In genomic region chr11:34938621-34939020, GRCh38 we compare ENCODE assay signal across 19 cellular contexts. TPM values are rescaled to one million over a fixed set of nuclear protein-coding genes. Genes with fewer than 3 reads are reported as not detected.
DNase-seq lines count a peak whose midpoint lies in the region; ATAC-seq and TF ChIP-seq lines count a peak whose summit lies in the region.
"Had no signal": no experiment of that assay in that cellular context is flagged by ENCODE, and none has a peak within 500 bp of the region (broad histone marks: within the 10 kb centered on the region; RNA-seq: fewer than 3 reads in every experiment).

No MANE protein-coding gene starts in this region.

- TF ChIP-seq CTCF in brain (conservative IDR thresholded peaks at IDR 0.05) (no peak), PC-3 (conservative IDR thresholded peaks at IDR 0.05; ENCODE audit: low read depth, low read length) (no peak), sigmoid colon (IDR thresholded peaks at IDR 0.05) (no peak)

- H3K9me3 ChIP-seq in PC-3 (ENCODE audit: low read length), result no peaks in the 10 kb centered on the region
- H3K9me3 ChIP-seq in sigmoid colon, result no peaks in the 10 kb centered on the region

- H3K27ac ChIP-seq in PC-3 (ENCODE audit: low read length) (no peak overlapping the region), sigmoid colon (no peak overlapping the region)
- H3K27ac ChIP-seq: BLaER1 treated with 17β-estradiol and CSF1 and Interleukin-3, amounts not matched to agents 10 nM and 100 nM; KMS-11 had no signal

- H3K4me3 Mint-ChIP-seq in brain, result no peak overlapping the region
- no peak overlapping the region for H3K4me3 Mint-ChIP-seq in activated T-helper 2 cell treated with anti-CD3 and anti-CD28 coated beads, Interferon-gamma antibody, Interleukin-2, Interleukin-4, amounts not matched to agents 10 μg/mL and 5 μg/mL and 100 μg/mL, durations not matched to agents 14 hours and 24 hours and 36 hours (ENCODE audit: low read depth)
- H3K4me3 Mint-ChIP-seq: CD4-positive, CD25-positive, alpha-beta regulatory T cell; H9 had no signal

- H3K36me3 ChIP-seq in PC-3 (ENCODE audit: low read depth, low read length) (peaks cover 5% of the 10 kb centered on the region; the same call in 1 of the 2 replicates), sigmoid colon (peaks cover 0 to 5% (median 2%) of the 10 kb centered on the region in 4 donors)

- DNase-seq in NCI-H2171 treated with DMSO at 0.1 percent for 48 hours (lab: John Stamatoyannopoulos, UW) (peak; percentile 48), NCI-H2171 (lab: John Stamatoyannopoulos, UW) (no peak), NCI-H446 treated with DMSO at 0.1 percent for 48 hours (lab: John Stamatoyannopoulos, UW) (peak; percentile 38), PC-3 (no peak), sigmoid colon (no peak), GOT3 (lab: John Stamatoyannopoulos, UW) (no peak)
- no peak for DNase-seq in activated T-helper 2 cell treated with anti-CD3 and anti-CD28 coated beads, Interferon-gamma antibody, Interleukin-2, Interleukin-4, amounts not matched to agents 10 μg/mL and 5 μg/mL and 100 μg/mL, durations not matched to agents 14 hours and 24 hours and 36 hours (ENCODE audit: low spot score)
- DNase-seq: ACHN; Calu3; CD4-positive, CD25-positive, alpha-beta regulatory T cell; DMS153; DMS79 treated with DMSO at 0.1 percent for 48 hours; EL; GDM1; H9 had no signal

- CTCF ChIA-PET in PC-3 (lab: Charles Lee), result interaction anchor here (0.6 kb wide), 1 partner anchor 12 kb away, joined by 4 read pairs; no protein-coding TSS in a partner anchor

- TF ChIP-seq EP300 in sigmoid colon (IDR thresholded peaks at IDR 0.05), result no peak

- H3K9me2 ChIP-seq in PC-3 (replicated peaks; ENCODE audit: low read length), result no peaks in the 10 kb centered on the region

- H3K36me3 Mint-ChIP-seq in brain, result peaks cover 52% of the 10 kb centered on the region
- peaks cover 27% of the 10 kb centered on the region for H3K36me3 Mint-ChIP-seq in activated T-helper 2 cell treated with anti-CD3 and anti-CD28 coated beads, Interferon-gamma antibody, Interleukin-2, Interleukin-4, amounts not matched to agents 10 μg/mL and 5 μg/mL and 100 μg/mL, durations not matched to agents 14 hours and 24 hours and 36 hours (ENCODE audit: low read depth)

- H3K4me2 ChIP-seq in PC-3 (ENCODE audit: low read length), result no peak overlapping the region
- H3K4me2 ChIP-seq: BLaER1 treated with 17β-estradiol and CSF1 and Interleukin-3, amounts not matched to agents 10 nM and 100 nM; KMS-11 had no signal

- no peaks in the 10 kb centered on the region for H3K27me3 Mint-ChIP-seq in brain
- H3K27me3 Mint-ChIP-seq in activated T-helper 2 cell treated with anti-CD3 and anti-CD28 coated beads, Interferon-gamma antibody, Interleukin-2, Interleukin-4, amounts not matched to agents 10 μg/mL and 5 μg/mL and 100 μg/mL, durations not matched to agents 14 hours and 24 hours and 36 hours (ENCODE audit: low read depth), result no peaks in the 10 kb centered on the region
- H3K27me3 Mint-ChIP-seq: CD4-positive, CD25-positive, alpha-beta regulatory T cell had no signal

- intact Hi-C loops in PC-3 (cut with micrococcal nuclease) (no loop called here), sigmoid colon (cut with DNase I) (loop anchor here (10.0 kb wide), 1 partner anchor 46 kb away; no protein-coding TSS in a partner anchor)
- intact Hi-C loops in activated T-helper 2 cell treated with anti-CD3 and anti-CD28 coated beads, Interferon-gamma antibody, Interleukin-2, Interleukin-4, amounts not matched to agents 10 μg/mL and 5 μg/mL and 100 μg/mL, durations not matched to agents 14 hours and 24 hours and 36 hours (cut with micrococcal nuclease), result no loop called here

- H3K27me3 ChIP-seq in PC-3 (ENCODE audit: low read length), result no peaks in the 10 kb centered on the region
- H3K27me3 ChIP-seq in sigmoid colon, result no peaks in the 10 kb centered on the region
- H3K27me3 ChIP-seq: BLaER1 treated with 17β-estradiol and CSF1 and Interleukin-3, amounts not matched to agents 10 nM and 100 nM had no signal

- H3K27ac Mint-ChIP-seq in brain, result peak overlapping the region in 3 of 5 experiments; percentile 16 to 83 (median 31)
- no peak overlapping the region for H3K27ac Mint-ChIP-seq in activated T-helper 2 cell treated with anti-CD3 and anti-CD28 coated beads, Interferon-gamma antibody, Interleukin-2, Interleukin-4, amounts not matched to agents 10 μg/mL and 5 μg/mL and 100 μg/mL, durations not matched to agents 14 hours and 24 hours and 36 hours
- H3K27ac Mint-ChIP-seq: H9 had no signal

- no peak overlapping the region for H3K9ac ChIP-seq in PC-3 (ENCODE audit: low read length)
- H3K9ac ChIP-seq: BLaER1 treated with 17β-estradiol and CSF1 and Interleukin-3, amounts not matched to agents 10 nM and 100 nM; KMS-11 had no signal

- no peaks in the 10 kb centered on the region for H3F3A ChIP-seq in PC-3 (ENCODE audit: low read length, unreplicated experiment)

- 84 to 88% methylated on average over 1 of the region's 1 CpG for WGBS in sigmoid colon, 2 donors

- no peak overlapping the region for H2AFZ ChIP-seq in PC-3 (ENCODE audit: low read length)

- H4K20me1 ChIP-seq in PC-3 (ENCODE audit: low read length), result no peaks in the 10 kb centered on the region

- no peaks in the 10 kb centered on the region for H3K4me1 ChIP-seq in PC-3 (ENCODE audit: insufficient read depth, low read length)
- H3K4me1 ChIP-seq in sigmoid colon, result peaks cover 0 to 34% (median 5%) of the 10 kb centered on the region in 4 donors

- POLR2A ChIA-PET in PC-3 (lab: Charles Lee; ENCODE audit: unreplicated experiment), result no interaction called here

- H3K9me3 Mint-ChIP-seq in brain, result peaks cover 0 to 3% (median 3%) of the 10 kb centered on the region in 5 experiments
- H3K9me3 Mint-ChIP-seq in activated T-helper 2 cell treated with anti-CD3 and anti-CD28 coated beads, Interferon-gamma antibody, Interleukin-2, Interleukin-4, amounts not matched to agents 10 μg/mL and 5 μg/mL and 100 μg/mL, durations not matched to agents 14 hours and 24 hours and 36 hours, result no peaks in the 10 kb centered on the region
- H3K9me3 Mint-ChIP-seq: H9 had no signal

- H3K4me3 ChIP-seq in PC-3 (ENCODE audit: low read length), result no peak overlapping the region
- H3K4me3 ChIP-seq in sigmoid colon, result no peak overlapping the region
- H3K4me3 ChIP-seq: BLaER1 treated with 17β-estradiol and CSF1 and Interleukin-3, amounts not matched to agents 10 nM and 100 nM had no signal

- no peak for ATAC-seq in PC-3
- ATAC-seq: HepG2 had no signal

- TF ChIP-seq POLR2A in sigmoid colon (IDR thresholded peaks at IDR 0.05), result no peak

- no TSS peak for BruUV-seq in PC-3 (replicated peaks; lab: Mats Ljungman, UMichigan)

- H3K4me1 Mint-ChIP-seq in brain, result peaks cover 17% of the 10 kb centered on the region
- H3K4me1 Mint-ChIP-seq in activated T-helper 2 cell treated with anti-CD3 and anti-CD28 coated beads, Interferon-gamma antibody, Interleukin-2, Interleukin-4, amounts not matched to agents 10 μg/mL and 5 μg/mL and 100 μg/mL, durations not matched to agents 14 hours and 24 hours and 36 hours (ENCODE audit: low read depth), result peaks cover 20% of the 10 kb centered on the region

- H3K79me2 ChIP-seq in PC-3 (ENCODE audit: low read length), result peaks cover 6% of the 10 kb centered on the region; the same call in 1 of the 2 replicates

RNA-seq across cellular contexts. Expression of gene PDHX, which starts 22.2 kb away (rescaled TPM):
- polyA plus RNA-seq in brain (ENCODE audit: insufficient read depth, low read depth, low replicate concordance), result 12.3 TPM
- total RNA-seq in PC-3 (2014; rRNA removed), result 20.3 and 22.7 TPM in 2 replicates
- 29.7 and 30.6 TPM in 2 replicates for total RNA-seq in activated T-helper 2 cell treated with anti-CD3 and anti-CD28 coated beads, Interferon-gamma antibody, Interleukin-2, Interleukin-4, amounts not matched to agents 10 μg/mL and 5 μg/mL and 100 μg/mL, durations not matched to agents 14 hours and 24 hours and 36 hours
- total RNA-seq in sigmoid colon, result 10 to 100 TPM; 27.7 to 32.8 (median 31.0) TPM
- 10 to 100 TPM; 22.2 to 41.4 (median 26.3) TPM for polyA plus RNA-seq in sigmoid colon

RNA-seq across cellular contexts. Expression of gene APIP, which starts 22.4 kb away (rescaled TPM):
- polyA plus RNA-seq in brain (ENCODE audit: insufficient read depth, low read depth, low replicate concordance), result 18.4 TPM
- total RNA-seq in PC-3 (2014; rRNA removed), result 30.5 and 35.3 TPM in 2 replicates
- total RNA-seq in activated T-helper 2 cell treated with anti-CD3 and anti-CD28 coated beads, Interferon-gamma antibody, Interleukin-2, Interleukin-4, amounts not matched to agents 10 μg/mL and 5 μg/mL and 100 μg/mL, durations not matched to agents 14 hours and 24 hours and 36 hours, result 28.1 and 30.7 TPM in 2 replicates
- 10 to 100 TPM; 33.0 to 43.9 (median 41.5) TPM for total RNA-seq in sigmoid colon
- polyA plus RNA-seq in sigmoid colon, result 10 to 100 TPM; 50.5 to 68.5 (median 51.1) TPM

Comparison
In these comparisons a context has a peak if more than half of its experiments do, and no peak if none do; other contexts are left out.
1. DNase-seq: peak in NCI-H2171 treated with DMSO at 0.1 percent for 48 hours (single experiment) and NCI-H446 treated with DMSO at 0.1 percent for 48 hours (single experiment); none in NCI-H2171 (single experiment), PC-3 (single experiment), activated T-helper 2 cell treated with anti-CD3 and anti-CD28 coated beads, Interferon-gamma antibody, Interleukin-2, Interleukin-4, amounts not matched to agents 10 μg/mL and 5 μg/mL and 100 μg/mL, durations not matched to agents 14 hours and 24 hours and 36 hours (single experiment), sigmoid colon (single experiment) and GOT3 (single experiment).